29 cellular contexts compared by ENCODE assay signal in the genomic region with DNA sequence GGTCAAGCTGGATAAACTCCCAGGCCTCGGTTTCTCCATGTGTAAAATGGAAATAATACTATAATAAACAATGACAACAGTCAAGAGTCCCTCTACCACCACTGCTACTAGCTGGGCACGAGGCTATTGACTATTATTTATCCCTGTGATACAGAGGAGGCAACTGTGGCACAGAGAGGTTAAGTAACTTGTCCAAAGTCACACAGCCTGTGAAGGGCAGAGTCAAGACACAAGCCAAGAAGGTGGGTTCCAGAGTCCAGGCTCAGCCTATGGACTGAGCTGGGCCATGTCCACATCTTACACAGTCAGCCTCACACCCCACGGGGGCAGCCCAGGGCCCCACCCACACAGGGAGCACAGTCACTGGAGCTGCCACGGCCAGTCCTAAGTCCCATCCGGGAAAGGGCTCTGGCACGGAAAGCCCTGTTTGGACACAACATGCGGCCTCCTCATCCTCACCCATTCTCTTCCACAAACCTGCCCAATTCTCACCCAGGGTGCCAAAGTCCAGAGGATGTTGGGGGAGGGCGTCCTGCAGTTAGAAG.
"Had no signal": no experiment of that assay in that cellular context is flagged by ENCODE, and none has a peak within 500 bp of the region (broad histone marks: within the 10 kb centered on the region; RNA-seq: fewer than 3 reads in every experiment).

No MANE protein-coding gene starts in this region.

- H3K4me3 ChIP-seq: heart right ventricle, hepatocyte, left ventricle myocardium inferior, lung, neural progenitor cell, ovary, prostate gland, sigmoid colon, spleen, stomach, testis, thyroid gland, transverse colon, upper lobe of left lung, vagina had no signal

- H3K27me3 ChIP-seq: hepatocyte, neural progenitor cell, ovary, sigmoid colon, stomach, testis, thyroid gland, transverse colon, upper lobe of left lung, vagina had no signal

- H3K27ac ChIP-seq: heart right ventricle, hepatocyte, left ventricle myocardium inferior, neural progenitor cell, neutrophil, ovary, prostate gland, sigmoid colon, spleen, stomach, testis, thyroid gland, transverse colon, upper lobe of left lung, vagina had no signal

- DNase-seq: heart right ventricle; left colon; left ventricle myocardium inferior; mesendoderm; naive B cell; natural killer cell; nephron progenitor cell; occipital lobe; ovary; retina; right cardiac atrium; sigmoid colon; small intestine; spleen; stimulated activated CD4-positive, alpha-beta T cell treated with anti-CD3 and anti-CD28 coated beads, Interleukin-4, amount 100 ng/mL, for 24 hours; stimulated activated naive CD4-positive, alpha-beta T cell; stomach; testis; thyroid gland; transverse colon; upper lobe of left lung had no signal

- H3K4me1 ChIP-seq: left ventricle myocardium inferior, prostate gland, spleen, testis, transverse colon, upper lobe of left lung, vagina had no signal

- H2AFZ ChIP-seq: hepatocyte, neural progenitor cell had no signal

- ATAC-seq: heart right ventricle; left colon; natural killer cell; right cardiac atrium; stimulated activated effector memory CD8-positive, alpha-beta T cell treated with anti-CD3 and anti-CD28 coated beads, Interleukin-12 subunit alpha, Interleukin-12 subunit beta, amount 100 ng/mL, for 72 hours had no signal

- H3K4me2 ChIP-seq: hepatocyte, neural progenitor cell had no signal

- H3K36me3 ChIP-seq: heart right ventricle, left ventricle myocardium inferior, neural progenitor cell, neutrophil, ovary, prostate gland, sigmoid colon, spleen, stomach, thyroid gland, transverse colon, upper lobe of left lung, vagina had no signal

- H3K9ac ChIP-seq: neural progenitor cell had no signal

- FAIRE-seq: keratinocyte, small intestine had no signal

- H3K79me2 ChIP-seq: hepatocyte had no signal

- H3K9me3 ChIP-seq: heart right ventricle, left ventricle myocardium inferior, neutrophil, ovary, prostate gland, sigmoid colon, spleen, stomach, testis, thyroid gland, transverse colon, upper lobe of left lung, vagina had no signal
